1 cellular context compared by ENCODE assay signal in the genomic region with DNA sequence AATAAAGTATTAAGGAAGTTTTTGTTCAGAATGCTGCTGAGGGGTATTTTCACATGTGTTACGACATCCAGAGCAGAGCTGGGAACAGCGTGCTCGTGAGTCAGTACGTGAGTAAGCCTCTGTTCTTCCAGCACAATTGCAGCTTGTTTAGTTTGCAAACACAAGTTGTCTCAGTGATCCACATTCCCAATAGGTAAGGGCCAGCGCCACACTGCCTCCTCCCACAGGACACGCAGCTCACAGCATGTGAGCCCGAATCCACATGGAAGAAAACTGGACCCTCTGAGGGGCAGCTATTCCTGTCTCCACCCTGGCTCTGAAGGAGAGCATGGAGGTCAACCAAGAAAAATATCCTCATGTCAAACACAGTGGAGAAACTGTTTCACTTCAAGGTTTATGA.
A peak's percentile ranks its signal among the peaks of the same experiment; 100 is the strongest.
TF ChIP-seq lines count a peak whose summit lies in the region.

No MANE protein-coding gene starts in this region.

TF ChIP-seq in HepG2, 621 proteins besides CTCF, POLR2A, EP300 and RAD21 (continued from another document and continues in another):
- 0 out of 2 replicates have a peak, but pooled peaks have one; percentile 25 for TF ChIP-seq BCL6 (CRISPR knock-in tag; IDR thresholded peaks at IDR 0.05)
- TF ChIP-seq ZNF12 (CRISPR knock-in tag; IDR thresholded peaks at IDR 0.05) = peak; percentile 92
- TF ChIP-seq, protein P1, sequence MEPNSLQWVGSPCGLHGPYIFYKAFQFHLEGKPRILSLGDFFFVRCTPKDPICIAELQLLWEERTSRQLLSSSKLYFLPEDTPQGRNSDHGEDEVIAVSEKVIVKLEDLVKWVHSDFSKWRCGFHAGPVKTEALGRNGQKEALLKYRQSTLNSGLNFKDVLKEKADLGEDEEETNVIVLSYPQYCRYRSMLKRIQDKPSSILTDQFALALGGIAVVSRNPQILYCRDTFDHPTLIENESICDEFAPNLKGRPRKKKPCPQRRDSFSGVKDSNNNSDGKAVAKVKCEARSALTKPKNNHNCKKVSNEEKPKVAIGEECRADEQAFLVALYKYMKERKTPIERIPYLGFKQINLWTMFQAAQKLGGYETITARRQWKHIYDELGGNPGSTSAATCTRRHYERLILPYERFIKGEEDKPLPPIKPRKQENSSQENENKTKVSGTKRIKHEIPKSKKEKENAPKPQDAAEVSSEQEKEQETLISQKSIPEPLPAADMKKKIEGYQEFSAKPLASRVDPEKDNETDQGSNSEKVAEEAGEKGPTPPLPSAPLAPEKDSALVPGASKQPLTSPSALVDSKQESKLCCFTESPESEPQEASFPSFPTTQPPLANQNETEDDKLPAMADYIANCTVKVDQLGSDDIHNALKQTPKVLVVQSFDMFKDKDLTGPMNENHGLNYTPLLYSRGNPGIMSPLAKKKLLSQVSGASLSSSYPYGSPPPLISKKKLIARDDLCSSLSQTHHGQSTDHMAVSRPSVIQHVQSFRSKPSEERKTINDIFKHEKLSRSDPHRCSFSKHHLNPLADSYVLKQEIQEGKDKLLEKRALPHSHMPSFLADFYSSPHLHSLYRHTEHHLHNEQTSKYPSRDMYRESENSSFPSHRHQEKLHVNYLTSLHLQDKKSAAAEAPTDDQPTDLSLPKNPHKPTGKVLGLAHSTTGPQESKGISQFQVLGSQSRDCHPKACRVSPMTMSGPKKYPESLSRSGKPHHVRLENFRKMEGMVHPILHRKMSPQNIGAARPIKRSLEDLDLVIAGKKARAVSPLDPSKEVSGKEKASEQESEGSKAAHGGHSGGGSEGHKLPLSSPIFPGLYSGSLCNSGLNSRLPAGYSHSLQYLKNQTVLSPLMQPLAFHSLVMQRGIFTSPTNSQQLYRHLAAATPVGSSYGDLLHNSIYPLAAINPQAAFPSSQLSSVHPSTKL (CRISPR knock-in tag; IDR thresholded peaks at IDR 0.05) = peak; percentile 82
- peak; percentile 86 for TF ChIP-seq CBX5 (CRISPR knock-in tag; IDR thresholded peaks at IDR 0.05; ENCODE audit: borderline replicate concordance)
- TF ChIP-seq, protein P2, sequence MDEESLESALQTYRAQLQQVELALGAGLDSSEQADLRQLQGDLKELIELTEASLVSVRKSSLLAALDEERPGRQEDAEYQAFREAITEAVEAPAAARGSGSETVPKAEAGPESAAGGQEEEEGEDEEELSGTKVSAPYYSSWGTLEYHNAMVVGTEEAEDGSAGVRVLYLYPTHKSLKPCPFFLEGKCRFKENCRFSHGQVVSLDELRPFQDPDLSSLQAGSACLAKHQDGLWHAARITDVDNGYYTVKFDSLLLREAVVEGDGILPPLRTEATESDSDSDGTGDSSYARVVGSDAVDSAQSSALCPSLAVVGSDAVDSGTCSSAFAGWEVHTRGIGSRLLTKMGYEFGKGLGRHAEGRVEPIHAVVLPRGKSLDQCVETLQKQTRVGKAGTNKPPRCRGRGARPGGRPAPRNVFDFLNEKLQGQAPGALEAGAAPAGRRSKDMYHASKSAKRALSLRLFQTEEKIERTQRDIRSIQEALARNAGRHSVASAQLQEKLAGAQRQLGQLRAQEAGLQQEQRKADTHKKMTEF (CRISPR knock-in tag; IDR thresholded peaks at IDR 0.05) = peak; percentile 45; the same call in 1 of the 2 replicates
- TF ChIP-seq MEIS2 (CRISPR knock-in tag; IDR thresholded peaks at IDR 0.05) = no peak
- no peak for TF ChIP-seq FOXA1 (IDR thresholded peaks at IDR 0.05)
- TF ChIP-seq FOXA1 (CRISPR knock-in tag; IDR thresholded peaks at IDR 0.05) = peak; percentile 47
- TF ChIP-seq, protein P3, sequence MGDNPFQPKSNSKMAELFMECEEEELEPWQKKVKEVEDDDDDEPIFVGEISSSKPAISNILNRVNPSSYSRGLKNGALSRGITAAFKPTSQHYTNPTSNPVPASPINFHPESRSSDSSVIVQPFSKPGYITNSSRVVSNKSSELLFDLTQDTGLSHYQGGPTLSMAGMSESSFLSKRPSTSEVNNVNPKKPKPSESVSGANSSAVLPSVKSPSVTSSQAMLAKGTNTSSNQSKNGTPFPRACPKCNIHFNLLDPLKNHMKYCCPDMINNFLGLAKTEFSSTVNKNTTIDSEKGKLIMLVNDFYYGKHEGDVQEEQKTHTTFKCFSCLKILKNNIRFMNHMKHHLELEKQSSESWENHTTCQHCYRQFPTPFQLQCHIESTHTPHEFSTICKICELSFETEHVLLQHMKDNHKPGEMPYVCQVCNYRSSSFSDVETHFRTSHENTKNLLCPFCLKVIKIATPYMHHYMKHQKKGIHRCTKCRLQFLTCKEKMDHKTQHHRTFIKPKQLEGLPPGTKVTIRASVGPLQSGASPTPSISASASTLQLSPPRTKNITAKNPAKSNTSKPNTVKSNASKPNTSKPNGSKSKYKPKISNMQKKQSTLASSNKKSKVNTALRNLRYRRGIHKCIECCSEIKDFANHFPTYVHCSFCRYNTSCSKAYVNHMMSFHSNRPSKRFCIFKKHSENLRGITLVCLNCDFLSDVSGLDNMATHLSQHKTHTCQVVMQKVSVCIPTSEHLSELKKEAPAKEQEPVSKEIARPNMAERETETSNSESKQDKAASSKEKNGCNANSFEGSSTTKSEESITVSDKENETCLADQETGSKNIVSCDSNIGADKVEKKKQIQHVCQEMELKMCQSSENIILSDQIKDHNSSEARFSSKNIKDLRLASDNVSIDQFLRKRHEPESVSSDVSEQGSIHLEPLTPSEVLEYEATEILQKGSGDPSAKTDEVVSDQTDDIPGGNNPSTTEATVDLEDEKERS (CRISPR knock-in tag; IDR thresholded peaks at IDR 0.05) = no peak
- TF ChIP-seq, protein P4, sequence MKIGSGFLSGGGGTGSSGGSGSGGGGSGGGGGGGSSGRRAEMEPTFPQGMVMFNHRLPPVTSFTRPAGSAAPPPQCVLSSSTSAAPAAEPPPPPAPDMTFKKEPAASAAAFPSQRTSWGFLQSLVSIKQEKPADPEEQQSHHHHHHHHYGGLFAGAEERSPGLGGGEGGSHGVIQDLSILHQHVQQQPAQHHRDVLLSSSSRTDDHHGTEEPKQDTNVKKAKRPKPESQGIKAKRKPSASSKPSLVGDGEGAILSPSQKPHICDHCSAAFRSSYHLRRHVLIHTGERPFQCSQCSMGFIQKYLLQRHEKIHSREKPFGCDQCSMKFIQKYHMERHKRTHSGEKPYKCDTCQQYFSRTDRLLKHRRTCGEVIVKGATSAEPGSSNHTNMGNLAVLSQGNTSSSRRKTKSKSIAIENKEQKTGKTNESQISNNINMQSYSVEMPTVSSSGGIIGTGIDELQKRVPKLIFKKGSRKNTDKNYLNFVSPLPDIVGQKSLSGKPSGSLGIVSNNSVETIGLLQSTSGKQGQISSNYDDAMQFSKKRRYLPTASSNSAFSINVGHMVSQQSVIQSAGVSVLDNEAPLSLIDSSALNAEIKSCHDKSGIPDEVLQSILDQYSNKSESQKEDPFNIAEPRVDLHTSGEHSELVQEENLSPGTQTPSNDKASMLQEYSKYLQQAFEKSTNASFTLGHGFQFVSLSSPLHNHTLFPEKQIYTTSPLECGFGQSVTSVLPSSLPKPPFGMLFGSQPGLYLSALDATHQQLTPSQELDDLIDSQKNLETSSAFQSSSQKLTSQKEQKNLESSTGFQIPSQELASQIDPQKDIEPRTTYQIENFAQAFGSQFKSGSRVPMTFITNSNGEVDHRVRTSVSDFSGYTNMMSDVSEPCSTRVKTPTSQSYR (CRISPR knock-in tag; IDR thresholded peaks at IDR 0.05; ENCODE audit: borderline replicate concordance) = 0 out of 2 replicates have a peak, but pooled peaks have one; percentile 21
- TF ChIP-seq HMG20A (CRISPR knock-in tag; IDR thresholded peaks at IDR 0.05; ENCODE audit: borderline replicate concordance) = peak; percentile 69; the same call in 1 of the 2 replicates
- no peak for TF ChIP-seq NR2F6 (IDR thresholded peaks at IDR 0.05)
- peak; percentile 34; the same call in 1 of the 2 replicates for TF ChIP-seq NR2F6 (CRISPR knock-in tag; IDR thresholded peaks at IDR 0.05)
- TF ChIP-seq ISL2 (CRISPR knock-in tag; IDR thresholded peaks at IDR 0.05) = 0 out of 2 replicates have a peak, but pooled peaks have one; percentile 26
- TF ChIP-seq, protein P5, sequence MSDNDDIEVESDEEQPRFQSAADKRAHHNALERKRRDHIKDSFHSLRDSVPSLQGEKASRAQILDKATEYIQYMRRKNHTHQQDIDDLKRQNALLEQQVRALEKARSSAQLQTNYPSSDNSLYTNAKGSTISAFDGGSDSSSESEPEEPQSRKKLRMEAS (IDR thresholded peaks at IDR 0.05) = peak; percentile 63
- TF ChIP-seq THAP11 (CRISPR knock-in tag; IDR thresholded peaks at IDR 0.05) = 0 out of 2 replicates have a peak, but pooled peaks have one; percentile 33
- peak; percentile 78; the same call in 1 of the 2 replicates for TF ChIP-seq ZNF644 (CRISPR knock-in tag; IDR thresholded peaks at IDR 0.05; ENCODE audit: low read depth)
- no peak for TF ChIP-seq ZNF24 (IDR thresholded peaks at IDR 0.05)
- TF ChIP-seq, protein P6, sequence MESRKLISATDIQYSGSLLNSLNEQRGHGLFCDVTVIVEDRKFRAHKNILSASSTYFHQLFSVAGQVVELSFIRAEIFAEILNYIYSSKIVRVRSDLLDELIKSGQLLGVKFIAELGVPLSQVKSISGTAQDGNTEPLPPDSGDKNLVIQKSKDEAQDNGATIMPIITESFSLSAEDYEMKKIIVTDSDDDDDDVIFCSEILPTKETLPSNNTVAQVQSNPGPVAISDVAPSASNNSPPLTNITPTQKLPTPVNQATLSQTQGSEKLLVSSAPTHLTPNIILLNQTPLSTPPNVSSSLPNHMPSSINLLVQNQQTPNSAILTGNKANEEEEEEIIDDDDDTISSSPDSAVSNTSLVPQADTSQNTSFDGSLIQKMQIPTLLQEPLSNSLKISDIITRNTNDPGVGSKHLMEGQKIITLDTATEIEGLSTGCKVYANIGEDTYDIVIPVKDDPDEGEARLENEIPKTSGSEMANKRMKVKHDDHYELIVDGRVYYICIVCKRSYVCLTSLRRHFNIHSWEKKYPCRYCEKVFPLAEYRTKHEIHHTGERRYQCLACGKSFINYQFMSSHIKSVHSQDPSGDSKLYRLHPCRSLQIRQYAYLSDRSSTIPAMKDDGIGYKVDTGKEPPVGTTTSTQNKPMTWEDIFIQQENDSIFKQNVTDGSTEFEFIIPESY (CRISPR knock-in tag; IDR thresholded peaks at IDR 0.05) = 0 out of 2 replicates have a peak, but pooled peaks have one; percentile 20
- TF ChIP-seq SOX13 (IDR thresholded peaks at IDR 0.05) = peak; percentile 41; the same call in 1 of the 2 replicates
- peak in 1 of 2 experiments; percentile 87; a peak in 2 of 4 replicates for TF ChIP-seq SOX13 (CRISPR knock-in tag; conservative IDR thresholded peaks at IDR 0.05 in 1 of 2, IDR thresholded peaks at IDR 0.05 in 1 of 2)
- TF ChIP-seq CCAR2 (optimal IDR thresholded peaks at IDR 0.05; ENCODE audit: low read depth, low read length) = no peak
- TF ChIP-seq, protein P7, sequence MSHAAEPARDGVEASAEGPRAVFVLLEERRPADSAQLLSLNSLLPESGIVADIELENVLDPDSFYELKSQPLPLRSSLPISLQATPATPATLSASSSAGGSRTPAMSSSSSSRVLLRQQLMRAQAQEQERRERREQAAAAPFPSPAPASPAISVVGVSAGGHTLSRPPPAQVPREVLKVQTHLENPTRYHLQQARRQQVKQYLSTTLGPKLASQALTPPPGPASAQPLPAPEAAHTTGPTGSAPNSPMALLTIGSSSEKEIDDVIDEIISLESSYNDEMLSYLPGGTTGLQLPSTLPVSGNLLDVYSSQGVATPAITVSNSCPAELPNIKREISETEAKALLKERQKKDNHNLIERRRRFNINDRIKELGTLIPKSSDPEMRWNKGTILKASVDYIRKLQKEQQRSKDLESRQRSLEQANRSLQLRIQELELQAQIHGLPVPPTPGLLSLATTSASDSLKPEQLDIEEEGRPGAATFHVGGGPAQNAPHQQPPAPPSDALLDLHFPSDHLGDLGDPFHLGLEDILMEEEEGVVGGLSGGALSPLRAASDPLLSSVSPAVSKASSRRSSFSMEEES (CRISPR knock-in tag; IDR thresholded peaks at IDR 0.05) = peak; percentile 66; the same call in 1 of the 2 replicates
- no peak for TF ChIP-seq SOX6 (IDR thresholded peaks at IDR 0.05)
- TF ChIP-seq SOX6 (CRISPR knock-in tag; IDR thresholded peaks at IDR 0.05) = peak; percentile 83
- TF ChIP-seq, protein P8, sequence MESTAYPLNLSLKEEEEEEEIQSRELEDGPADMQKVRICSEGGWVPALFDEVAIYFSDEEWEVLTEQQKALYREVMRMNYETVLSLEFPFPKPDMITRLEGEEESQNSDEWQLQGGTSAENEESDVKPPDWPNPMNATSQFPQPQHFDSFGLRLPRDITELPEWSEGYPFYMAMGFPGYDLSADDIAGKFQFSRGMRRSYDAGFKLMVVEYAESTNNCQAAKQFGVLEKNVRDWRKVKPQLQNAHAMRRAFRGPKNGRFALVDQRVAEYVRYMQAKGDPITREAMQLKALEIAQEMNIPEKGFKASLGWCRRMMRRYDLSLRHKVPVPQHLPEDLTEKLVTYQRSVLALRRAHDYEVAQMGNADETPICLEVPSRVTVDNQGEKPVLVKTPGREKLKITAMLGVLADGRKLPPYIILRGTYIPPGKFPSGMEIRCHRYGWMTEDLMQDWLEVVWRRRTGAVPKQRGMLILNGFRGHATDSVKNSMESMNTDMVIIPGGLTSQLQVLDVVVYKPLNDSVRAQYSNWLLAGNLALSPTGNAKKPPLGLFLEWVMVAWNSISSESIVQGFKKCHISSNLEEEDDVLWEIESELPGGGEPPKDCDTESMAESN (CRISPR knock-in tag; conservative IDR thresholded peaks at IDR 0.05) = no peak
- TF ChIP-seq MED1 (CRISPR knock-in tag; IDR thresholded peaks at IDR 0.05) = 0 out of 2 replicates have a peak, but pooled peaks have one; percentile 17
